20 cellular contexts compared by ENCODE assay signal in the genomic region with DNA sequence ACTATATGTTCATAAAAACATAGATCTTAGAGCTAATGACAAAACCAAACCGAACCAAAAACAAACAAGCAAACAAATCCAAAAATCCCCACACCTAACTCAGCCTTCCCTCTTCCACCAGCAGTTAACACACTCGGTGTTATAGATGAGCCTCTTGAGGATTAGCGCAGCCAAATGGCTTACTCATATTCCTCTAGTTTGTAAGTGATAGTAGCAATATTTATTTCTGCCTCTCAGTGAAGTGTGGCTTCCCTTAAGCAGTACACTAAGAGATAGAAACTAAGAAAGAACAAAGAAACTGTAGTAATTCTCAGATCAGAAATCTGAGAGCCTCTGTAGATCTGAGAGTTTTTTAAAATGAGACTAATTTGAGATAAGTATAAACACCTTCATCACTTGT.
"Had no signal": no experiment of that assay in that cellular context is flagged by ENCODE, and none has a peak within 500 bp of the region (broad histone marks: within the 10 kb centered on the region; RNA-seq: fewer than 3 reads in every experiment).

No MANE protein-coding gene starts in this region.

- DNase-seq: activated CD4-positive, CD25-positive, alpha-beta regulatory T cell treated with anti-CD3 and anti-CD28 coated beads, Interleukin-2, amount 50 U/mL, for 72 hours; activated naive CD4-positive, alpha-beta T cell treated with anti-CD3 and anti-CD28 coated beads for 36 hours; activated T-cell treated with anti-CD3 and anti-CD28 coated beads for 4 hours; erythroblast; foreskin fibroblast; glutamatergic neuron; kidney glomerular epithelial cell; left ventricle myocardium superior; mesendoderm; natural killer cell; nucleus accumbens; stimulated activated CD4-positive, alpha-beta T cell treated with anti-CD3 and anti-CD28 coated beads, Interleukin-4, amount 100 ng/mL, for 4 hours; stimulated activated CD8-positive, alpha-beta memory T cell treated with anti-CD3 and anti-CD28 coated beads, Interleukin-4, amount 100 ng/mL, for 48 hours; stimulated activated naive CD8-positive, alpha-beta T cell treated with anti-CD3 and anti-CD28 coated beads, Interleukin-15, Interleukin-2, amounts not matched to agents 100 U/mL and 50 U/mL, for 24 hours; T-helper 1 cell; T1000; upper lobe of left lung had no signal

- H3K4me3 ChIP-seq: right atrium auricular region, smooth muscle cell, suprapubic skin, upper lobe of left lung had no signal

- H3K27me3 ChIP-seq: right atrium auricular region, suprapubic skin, upper lobe of left lung had no signal

- H3K27ac ChIP-seq: right atrium auricular region, suprapubic skin, upper lobe of left lung had no signal

- H3K36me3 ChIP-seq: right atrium auricular region, suprapubic skin, upper lobe of left lung had no signal

- H3K9me3 ChIP-seq: right atrium auricular region, suprapubic skin, upper lobe of left lung had no signal

- ATAC-seq: left ventricle myocardium superior; natural killer cell; stimulated activated naive CD8-positive, alpha-beta T cell treated with anti-CD3 and anti-CD28 coated beads, Interleukin-15, Interleukin-2, amounts not matched to agents 100 U/mL and 50 U/mL, for 24 hours had no signal
